8 cellular contexts compared by ENCODE assay signal in the genomic region with DNA sequence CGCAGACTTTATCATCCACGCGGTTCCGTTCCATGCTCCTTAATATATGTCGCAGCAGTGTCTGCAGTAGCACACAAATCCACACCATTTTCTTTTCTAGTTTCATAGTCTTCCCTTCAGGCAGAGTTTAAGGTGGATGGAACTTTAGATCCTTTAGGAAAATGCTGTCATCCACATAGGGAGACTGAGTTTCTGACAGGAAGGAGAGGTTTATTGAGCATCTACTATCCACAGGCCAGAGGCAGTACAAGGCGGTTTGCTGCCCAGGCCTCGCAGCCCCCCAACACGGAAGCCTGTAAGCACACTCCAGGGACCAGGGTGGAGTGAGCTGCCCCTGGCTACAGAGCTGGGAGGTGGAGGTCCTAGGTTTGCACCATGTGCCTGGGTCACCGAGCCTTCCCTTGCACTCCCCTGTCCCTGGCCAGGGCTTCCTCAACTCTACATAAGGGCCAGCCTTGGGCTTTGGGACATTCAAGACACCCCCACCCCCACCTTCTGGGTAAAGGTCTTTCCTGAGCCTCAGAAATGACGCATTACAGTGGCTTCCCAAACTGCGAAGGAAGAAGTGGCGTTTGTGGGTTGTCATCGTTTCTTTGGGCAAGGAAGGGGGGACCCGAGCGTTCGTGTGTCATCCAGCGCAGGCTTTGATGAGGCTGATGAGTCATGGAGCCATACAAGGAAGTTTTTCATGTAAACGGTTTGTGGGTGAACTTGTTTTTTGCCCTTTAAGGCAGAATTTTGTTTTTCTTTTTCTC.
A peak's percentile ranks its signal among the peaks of the same experiment; 100 is the strongest.
DNase-seq lines count a peak whose midpoint lies in the region; ATAC-seq and TF ChIP-seq lines count a peak whose summit lies in the region.

No MANE protein-coding gene starts in this region.

- peak overlapping the region; percentile 34 to 61 for H3K18ac ChIP-seq in mesenchymal stem cell (ENCODE audit: low read depth in 1 of 2, low read length in 2 of 2)

- peaks cover 20% of the 10 kb centered on the region for H3K79me1 ChIP-seq in mesenchymal stem cell (replicated peaks; ENCODE audit: low read length, poor library complexity, severe bottlenecking)

- no peak overlapping the region for H3K4ac ChIP-seq in mesenchymal stem cell (ENCODE audit: low read depth in 1 of 2, low read length in 2 of 2)

- ATAC-seq in stimulated activated naive B cell treated with anti-CD40 and anti-IgM and Interleukin-4, amounts not matched to agents 10 μg/mL and 1 μg/mL and 100 μg/mL, for 72 hours (replicated peaks) = peak; percentile 76 to 80

- H4K8ac ChIP-seq in mesenchymal stem cell (ENCODE audit: low read length) = no peak overlapping the region

- H2BK15ac ChIP-seq in mesenchymal stem cell (ENCODE audit: low read depth, poor library complexity, severe bottlenecking) = no peak overlapping the region

- no peak overlapping the region for H3K27ac ChIP-seq in mesenchymal stem cell (ENCODE audit: low read length, poor library complexity, severe bottlenecking)

- peaks cover 42% of the 10 kb centered on the region for H3K4me1 Mint-ChIP-seq in Calu3 (ENCODE audit: low read depth, unreplicated experiment)
- H3K4me1 Mint-ChIP-seq in stimulated activated naive B cell treated with anti-CD40 and anti-IgM and Interleukin-4, amounts not matched to agents 10 μg/mL and 1 μg/mL and 100 μg/mL, for 72 hours = peaks cover 36 to 60% of the 10 kb centered on the region in 2 donors

- peak overlapping the region; percentile 48 for H3K4me3 Mint-ChIP-seq in Calu3 (ENCODE audit: low read depth, unreplicated experiment)
- no peak overlapping the region for H3K4me3 Mint-ChIP-seq in stimulated activated naive B cell treated with anti-CD40 and anti-IgM and Interleukin-4, amounts not matched to agents 10 μg/mL and 1 μg/mL and 100 μg/mL, for 72 hours

- no peak overlapping the region for H2AK5ac ChIP-seq in mesenchymal stem cell (ENCODE audit: low read length, severe bottlenecking)

- no peak overlapping the region for H3K9ac ChIP-seq in mesenchymal stem cell (ENCODE audit: low read length)

- peak overlapping the region in 1 of 2 experiments; percentile 9 for H3K23ac ChIP-seq in mesenchymal stem cell (ENCODE audit: low read length in 2 of 2)

- H3K27me3 ChIP-seq in mesenchymal stem cell (ENCODE audit: control insufficient read depth in 1 of 2, insufficient read depth in 1 of 2, low read length in 2 of 2) = no peaks in the 10 kb centered on the region

- no peaks in the 10 kb centered on the region for H3K9me3 Mint-ChIP-seq in Calu3 (ENCODE audit: low read depth, unreplicated experiment)
- H3K9me3 Mint-ChIP-seq in stimulated activated naive B cell treated with anti-CD40 and anti-IgM and Interleukin-4, amounts not matched to agents 10 μg/mL and 1 μg/mL and 100 μg/mL, for 72 hours = no peaks in the 10 kb centered on the region

- H2BK5ac ChIP-seq in mesenchymal stem cell (ENCODE audit: low read depth, low read length, poor library complexity, severe bottlenecking) = no peak overlapping the region

- H3K4me1 ChIP-seq in mesenchymal stem cell (ENCODE audit: control insufficient read depth, insufficient read depth, low read depth, low read length) = peaks cover 21% of the 10 kb centered on the region

- intact Hi-C loops in Calu3 (cut with micrococcal nuclease; ENCODE audit: unreplicated experiment) = loop anchor here (2.0 to 10.0 kb wide), 2 partner anchors 46 to 228 kb away; no protein-coding TSS in a partner anchor

- no peak for TF ChIP-seq CTCF in Calu3 (IDR thresholded peaks at IDR 0.05; ENCODE audit: unreplicated experiment)

- H3K4me2 ChIP-seq in mesenchymal stem cell (ENCODE audit: low read length, poor library complexity, severe bottlenecking) = no peak overlapping the region

- H2BK12ac ChIP-seq in mesenchymal stem cell (ENCODE audit: low read length in 2 of 2) = peak overlapping the region in 1 of 2 experiments; percentile 37

- CTCF ChIA-PET in Calu3 (lab: Charles Lee) = interaction anchor here (1.2 kb wide), 1 partner anchor 64 kb away, joined by 3 read pairs; no protein-coding TSS in a partner anchor

- H3K27me3 Mint-ChIP-seq in Calu3 (ENCODE audit: unreplicated experiment) = no peaks in the 10 kb centered on the region
- no peaks in the 10 kb centered on the region for H3K27me3 Mint-ChIP-seq in stimulated activated naive B cell treated with anti-CD40 and anti-IgM and Interleukin-4, amounts not matched to agents 10 μg/mL and 1 μg/mL and 100 μg/mL, for 72 hours

- H2BK120ac ChIP-seq in mesenchymal stem cell (ENCODE audit: low read depth, low read length) = no peak overlapping the region

- H3K36me3 Mint-ChIP-seq in Calu3 (ENCODE audit: insufficient read depth, unreplicated experiment) = peaks cover 37% of the 10 kb centered on the region
- peaks cover 15 to 22% of the 10 kb centered on the region in 2 donors for H3K36me3 Mint-ChIP-seq in stimulated activated naive B cell treated with anti-CD40 and anti-IgM and Interleukin-4, amounts not matched to agents 10 μg/mL and 1 μg/mL and 100 μg/mL, for 72 hours

- peak overlapping the region; percentile 82 for H3K27ac Mint-ChIP-seq in Calu3 (ENCODE audit: unreplicated experiment)
- H3K27ac Mint-ChIP-seq in stimulated activated naive B cell treated with anti-CD40 and anti-IgM and Interleukin-4, amounts not matched to agents 10 μg/mL and 1 μg/mL and 100 μg/mL, for 72 hours = peak overlapping the region; percentile 77

- no peak overlapping the region for H4K91ac ChIP-seq in mesenchymal stem cell (ENCODE audit: low read length)

- BruUV-seq in Calu3 (replicated peaks; lab: Mats Ljungman, UMichigan) = no TSS peak

- H3K14ac ChIP-seq in mesenchymal stem cell (ENCODE audit: low read length in 2 of 2) = peak overlapping the region in 1 of 2 experiments; percentile 58

- peak; percentile 83 for DNase-seq in Calu3
- peak; percentile 91 for DNase-seq in SW480 (ENCODE audit: low spot score)
- DNase-seq in activated naive CD4-positive, alpha-beta T cell treated with anti-CD3 and anti-CD28 coated beads, Interleukin-2, amount 50 U/mL, for 16 hours = peak; percentile 77
- peak; percentile 95 for DNase-seq in mesenchymal stem cell
- DNase-seq in stimulated activated naive B cell treated with anti-CD40 and anti-IgM and Interleukin-4, amounts not matched to agents 10 μg/mL and 1 μg/mL and 100 μg/mL, for 72 hours = no peak
- no peak for DNase-seq in NCI-H1694 treated with DMSO at 0.1 percent for 48 hours (lab: John Stamatoyannopoulos, UW)
- DNase-seq in GF-D8 (lab: John Stamatoyannopoulos, UW) = no peak
- DNase-seq in hippocampal formation (lab: John Stamatoyannopoulos, UW) = no peak

- H3K36me3 ChIP-seq in mesenchymal stem cell (ENCODE audit: control insufficient read depth in 1 of 2, insufficient read depth in 2 of 2, low read depth in 1 of 2, low read length in 2 of 2) = peaks cover 0 to 4% of the 10 kb centered on the region in 2 experiments

- no peak overlapping the region for H3K4me3 ChIP-seq in mesenchymal stem cell (ENCODE audit: insufficient read depth in 1 of 2, low read depth in 1 of 2, low read length in 2 of 2)

- 52% methylated on average over 17 of the region's 18 CpGs for WGBS in mesenchymal stem cell

- H2AFZ ChIP-seq in mesenchymal stem cell (ENCODE audit: low read depth, low read length) = no peak overlapping the region

- H3K9me3 ChIP-seq in mesenchymal stem cell (ENCODE audit: control insufficient read depth, low read length) = no peaks in the 10 kb centered on the region

Comparison
In these comparisons a context has a peak if more than half of its experiments do, and no peak if none do; other contexts are left out.
1. DNase-seq: peak in Calu3 (single experiment), SW480 (single experiment), activated naive CD4-positive, alpha-beta T cell treated with anti-CD3 and anti-CD28 coated beads, Interleukin-2, amount 50 U/mL, for 16 hours (single experiment) and mesenchymal stem cell (single experiment); none in stimulated activated naive B cell treated with anti-CD40 and anti-IgM and Interleukin-4, amounts not matched to agents 10 μg/mL and 1 μg/mL and 100 μg/mL, for 72 hours (single experiment), NCI-H1694 treated with DMSO at 0.1 percent for 48 hours (single experiment), GF-D8 (single experiment) and hippocampal formation (0 of 2).